ENCODE assay signal across 7 cellular contexts in genomic region chr3:22940285-22940684, GRCh38.
"Had no signal": no experiment of that assay in that cellular context is flagged by ENCODE, and none has a peak within 500 bp of the region (broad histone marks: within the 10 kb centered on the region; RNA-seq: fewer than 3 reads in every experiment).

No MANE protein-coding gene starts in this region.

- H3K9me3 Mint-ChIP-seq: IgD-negative memory B cell had no signal

- H3K27me3 Mint-ChIP-seq: IgD-negative memory B cell had no signal

- H3K27ac ChIP-seq: HL-60, KMS-11 had no signal

- H3K36me3 Mint-ChIP-seq: IgD-negative memory B cell had no signal

- H3K4me3 Mint-ChIP-seq: IgD-negative memory B cell had no signal

- H3K4me1 Mint-ChIP-seq: IgD-negative memory B cell had no signal

- H3K27ac Mint-ChIP-seq: IgD-negative memory B cell had no signal

- H3K4me3 ChIP-seq: K562 had no signal

- DNase-seq: IMR-90, KBM-7, KG1 had no signal
